ENCODE assay signal across 1 cellular context in the genomic region with DNA sequence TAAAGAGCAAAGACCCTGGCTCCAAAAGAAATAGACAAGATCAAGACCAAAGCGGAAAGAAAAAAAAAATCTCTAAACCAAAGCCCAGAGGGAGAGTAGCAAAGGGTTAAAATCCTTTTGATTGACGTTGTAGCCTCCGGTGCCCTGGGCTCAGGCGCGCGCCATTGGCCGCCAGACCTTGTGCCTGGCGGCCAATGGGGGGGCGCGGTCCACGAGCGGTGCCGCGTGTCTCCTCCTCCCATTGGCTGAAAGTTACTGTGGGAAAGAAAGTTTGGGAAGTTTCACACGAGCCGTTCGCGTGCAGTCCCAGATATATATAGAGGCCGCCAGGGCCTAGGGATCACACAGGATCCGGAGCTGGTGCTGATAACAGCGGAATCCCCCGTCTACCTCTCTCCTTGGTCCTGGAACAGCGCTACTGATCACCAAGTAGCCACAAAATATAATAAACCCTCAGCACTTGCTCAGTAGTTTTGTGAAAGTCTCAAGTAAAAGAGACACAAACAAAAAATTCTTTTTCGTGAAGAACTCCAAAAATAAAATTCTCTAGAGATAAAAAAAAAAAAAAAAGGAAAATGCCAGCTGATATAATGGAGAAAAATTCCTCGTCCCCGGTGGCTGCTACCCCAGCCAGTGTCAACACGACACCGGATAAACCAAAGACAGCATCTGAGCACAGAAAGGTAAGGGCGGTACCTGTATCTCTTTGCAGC.
TF ChIP-seq lines count a peak whose summit lies in the region.

A gene with protein sequence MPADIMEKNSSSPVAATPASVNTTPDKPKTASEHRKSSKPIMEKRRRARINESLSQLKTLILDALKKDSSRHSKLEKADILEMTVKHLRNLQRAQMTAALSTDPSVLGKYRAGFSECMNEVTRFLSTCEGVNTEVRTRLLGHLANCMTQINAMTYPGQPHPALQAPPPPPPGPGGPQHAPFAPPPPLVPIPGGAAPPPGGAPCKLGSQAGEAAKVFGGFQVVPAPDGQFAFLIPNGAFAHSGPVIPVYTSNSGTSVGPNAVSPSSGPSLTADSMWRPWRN (plus strand): TSS at position 343 of the 713 bp plus-strand sequence. CDS start 233 bp downstream, at position 576.

TF ChIP-seq in HepG2, 621 proteins besides CTCF, POLR2A, EP300 and RAD21 (continued from another document and continues in another):
- TF ChIP-seq, protein P1, sequence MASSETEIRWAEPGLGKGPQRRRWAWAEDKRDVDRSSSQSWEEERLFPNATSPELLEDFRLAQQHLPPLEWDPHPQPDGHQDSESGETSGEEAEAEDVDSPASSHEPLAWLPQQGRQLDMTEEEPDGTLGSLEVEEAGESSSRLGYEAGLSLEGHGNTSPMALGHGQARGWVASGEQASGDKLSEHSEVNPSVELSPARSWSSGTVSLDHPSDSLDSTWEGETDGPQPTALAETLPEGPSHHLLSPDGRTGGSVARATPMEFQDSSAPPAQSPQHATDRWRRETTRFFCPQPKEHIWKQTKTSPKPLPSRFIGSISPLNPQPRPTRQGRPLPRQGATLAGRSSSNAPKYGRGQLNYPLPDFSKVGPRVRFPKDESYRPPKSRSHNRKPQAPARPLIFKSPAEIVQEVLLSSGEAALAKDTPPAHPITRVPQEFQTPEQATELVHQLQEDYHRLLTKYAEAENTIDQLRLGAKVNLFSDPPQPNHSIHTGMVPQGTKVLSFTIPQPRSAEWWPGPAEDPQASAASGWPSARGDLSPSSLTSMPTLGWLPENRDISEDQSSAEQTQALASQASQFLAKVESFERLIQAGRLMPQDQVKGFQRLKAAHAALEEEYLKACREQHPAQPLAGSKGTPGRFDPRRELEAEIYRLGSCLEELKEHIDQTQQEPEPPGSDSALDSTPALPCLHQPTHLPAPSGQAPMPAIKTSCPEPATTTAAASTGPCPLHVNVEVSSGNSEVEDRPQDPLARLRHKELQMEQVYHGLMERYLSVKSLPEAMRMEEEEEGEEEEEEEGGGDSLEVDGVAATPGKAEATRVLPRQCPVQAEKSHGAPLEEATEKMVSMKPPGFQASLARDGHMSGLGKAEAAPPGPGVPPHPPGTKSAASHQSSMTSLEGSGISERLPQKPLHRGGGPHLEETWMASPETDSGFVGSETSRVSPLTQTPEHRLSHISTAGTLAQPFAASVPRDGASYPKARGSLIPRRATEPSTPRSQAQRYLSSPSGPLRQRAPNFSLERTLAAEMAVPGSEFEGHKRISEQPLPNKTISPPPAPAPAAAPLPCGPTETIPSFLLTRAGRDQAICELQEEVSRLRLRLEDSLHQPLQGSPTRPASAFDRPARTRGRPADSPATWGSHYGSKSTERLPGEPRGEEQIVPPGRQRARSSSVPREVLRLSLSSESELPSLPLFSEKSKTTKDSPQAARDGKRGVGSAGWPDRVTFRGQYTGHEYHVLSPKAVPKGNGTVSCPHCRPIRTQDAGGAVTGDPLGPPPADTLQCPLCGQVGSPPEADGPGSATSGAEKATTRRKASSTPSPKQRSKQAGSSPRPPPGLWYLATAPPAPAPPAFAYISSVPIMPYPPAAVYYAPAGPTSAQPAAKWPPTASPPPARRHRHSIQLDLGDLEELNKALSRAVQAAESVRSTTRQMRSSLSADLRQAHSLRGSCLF (CRISPR knock-in tag; IDR thresholded peaks at IDR 0.05; ENCODE audit: borderline replicate concordance) = peak; percentile 64; the same call in 1 of the 2 replicates
- TF ChIP-seq SRSF1 (optimal IDR thresholded peaks at IDR 0.05; ENCODE audit: low read depth, low read length) (peak; percentile 44), HOXA5 (CRISPR knock-in tag; IDR thresholded peaks at IDR 0.05) (peak; percentile 85; the same call in 1 of the 2 replicates), ZNF441 (CRISPR knock-in tag; IDR thresholded peaks at IDR 0.05; ENCODE audit: borderline replicate concordance) (peak; percentile 57; the same call in 1 of the 2 replicates), SP2 (CRISPR knock-in tag; IDR thresholded peaks at IDR 0.05) (peak; percentile 63; the same call in 1 of the 2 replicates), SAP130 (CRISPR knock-in tag; IDR thresholded peaks at IDR 0.05; ENCODE audit: low read depth) (peak; percentile 91), ZNF891 (CRISPR knock-in tag; IDR thresholded peaks at IDR 0.05) (peak; percentile 64; the same call in 1 of the 2 replicates), ZBTB7B (CRISPR knock-in tag; IDR thresholded peaks at IDR 0.05) (peak; percentile 82), HNF4A (CRISPR knock-in tag; IDR thresholded peaks at IDR 0.05) (peak; percentile 13; the same call in 1 of the 2 replicates), MAZ (IDR thresholded peaks at IDR 0.05; ENCODE audit: borderline replicate concordance, low read depth, low read length) (no peak), MAZ (CRISPR knock-in tag; IDR thresholded peaks at IDR 0.05; ENCODE audit: low read depth) (peak; percentile 28; the same call in 1 of the 2 replicates), ZNF777 (CRISPR knock-in tag; IDR thresholded peaks at IDR 0.05) (no peak; the same call in 1 of the 2 replicates), SP5 (CRISPR knock-in tag; IDR thresholded peaks at IDR 0.05; ENCODE audit: borderline replicate concordance, low read depth) (peak; percentile 60), RBAK (CRISPR knock-in tag; IDR thresholded peaks at IDR 0.05) (no peak), PHF8 (CRISPR knock-in tag; IDR thresholded peaks at IDR 0.05) (peak; percentile 42), LCORL (IDR thresholded peaks at IDR 0.05) (no peak), LCORL (CRISPR knock-in tag; IDR thresholded peaks at IDR 0.05) (peak; percentile 65), ATF7 (IDR thresholded peaks at IDR 0.05) (no peak), ATF7 (CRISPR knock-in tag; IDR thresholded peaks at IDR 0.05) (no peak), PPARG (CRISPR knock-in tag; conservative IDR thresholded peaks at IDR 0.05) (0 out of 2 replicates have a peak, but pooled peaks have one; percentile 40), AHR (CRISPR knock-in tag; IDR thresholded peaks at IDR 0.05) (peak; percentile 90; the same call in 1 of the 2 replicates)
- TF ChIP-seq, protein P2, sequence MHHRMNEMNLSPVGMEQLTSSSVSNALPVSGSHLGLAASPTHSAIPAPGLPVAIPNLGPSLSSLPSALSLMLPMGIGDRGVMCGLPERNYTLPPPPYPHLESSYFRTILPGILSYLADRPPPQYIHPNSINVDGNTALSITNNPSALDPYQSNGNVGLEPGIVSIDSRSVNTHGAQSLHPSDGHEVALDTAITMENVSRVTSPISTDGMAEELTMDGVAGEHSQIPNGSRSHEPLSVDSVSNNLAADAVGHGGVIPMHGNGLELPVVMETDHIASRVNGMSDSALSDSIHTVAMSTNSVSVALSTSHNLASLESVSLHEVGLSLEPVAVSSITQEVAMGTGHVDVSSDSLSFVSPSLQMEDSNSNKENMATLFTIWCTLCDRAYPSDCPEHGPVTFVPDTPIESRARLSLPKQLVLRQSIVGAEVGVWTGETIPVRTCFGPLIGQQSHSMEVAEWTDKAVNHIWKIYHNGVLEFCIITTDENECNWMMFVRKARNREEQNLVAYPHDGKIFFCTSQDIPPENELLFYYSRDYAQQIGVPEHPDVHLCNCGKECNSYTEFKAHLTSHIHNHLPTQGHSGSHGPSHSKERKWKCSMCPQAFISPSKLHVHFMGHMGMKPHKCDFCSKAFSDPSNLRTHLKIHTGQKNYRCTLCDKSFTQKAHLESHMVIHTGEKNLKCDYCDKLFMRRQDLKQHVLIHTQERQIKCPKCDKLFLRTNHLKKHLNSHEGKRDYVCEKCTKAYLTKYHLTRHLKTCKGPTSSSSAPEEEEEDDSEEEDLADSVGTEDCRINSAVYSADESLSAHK (CRISPR knock-in tag; IDR thresholded peaks at IDR 0.05; ENCODE audit: borderline replicate concordance) = no peak
- TF ChIP-seq, protein P3, sequence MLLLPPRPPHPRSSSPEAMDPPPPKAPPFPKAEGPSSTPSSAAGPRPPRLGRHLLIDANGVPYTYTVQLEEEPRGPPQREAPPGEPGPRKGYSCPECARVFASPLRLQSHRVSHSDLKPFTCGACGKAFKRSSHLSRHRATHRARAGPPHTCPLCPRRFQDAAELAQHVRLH (CRISPR knock-in tag; IDR thresholded peaks at IDR 0.05; ENCODE audit: borderline replicate concordance, low read depth) = peak; percentile 96
- TF ChIP-seq, protein P4, sequence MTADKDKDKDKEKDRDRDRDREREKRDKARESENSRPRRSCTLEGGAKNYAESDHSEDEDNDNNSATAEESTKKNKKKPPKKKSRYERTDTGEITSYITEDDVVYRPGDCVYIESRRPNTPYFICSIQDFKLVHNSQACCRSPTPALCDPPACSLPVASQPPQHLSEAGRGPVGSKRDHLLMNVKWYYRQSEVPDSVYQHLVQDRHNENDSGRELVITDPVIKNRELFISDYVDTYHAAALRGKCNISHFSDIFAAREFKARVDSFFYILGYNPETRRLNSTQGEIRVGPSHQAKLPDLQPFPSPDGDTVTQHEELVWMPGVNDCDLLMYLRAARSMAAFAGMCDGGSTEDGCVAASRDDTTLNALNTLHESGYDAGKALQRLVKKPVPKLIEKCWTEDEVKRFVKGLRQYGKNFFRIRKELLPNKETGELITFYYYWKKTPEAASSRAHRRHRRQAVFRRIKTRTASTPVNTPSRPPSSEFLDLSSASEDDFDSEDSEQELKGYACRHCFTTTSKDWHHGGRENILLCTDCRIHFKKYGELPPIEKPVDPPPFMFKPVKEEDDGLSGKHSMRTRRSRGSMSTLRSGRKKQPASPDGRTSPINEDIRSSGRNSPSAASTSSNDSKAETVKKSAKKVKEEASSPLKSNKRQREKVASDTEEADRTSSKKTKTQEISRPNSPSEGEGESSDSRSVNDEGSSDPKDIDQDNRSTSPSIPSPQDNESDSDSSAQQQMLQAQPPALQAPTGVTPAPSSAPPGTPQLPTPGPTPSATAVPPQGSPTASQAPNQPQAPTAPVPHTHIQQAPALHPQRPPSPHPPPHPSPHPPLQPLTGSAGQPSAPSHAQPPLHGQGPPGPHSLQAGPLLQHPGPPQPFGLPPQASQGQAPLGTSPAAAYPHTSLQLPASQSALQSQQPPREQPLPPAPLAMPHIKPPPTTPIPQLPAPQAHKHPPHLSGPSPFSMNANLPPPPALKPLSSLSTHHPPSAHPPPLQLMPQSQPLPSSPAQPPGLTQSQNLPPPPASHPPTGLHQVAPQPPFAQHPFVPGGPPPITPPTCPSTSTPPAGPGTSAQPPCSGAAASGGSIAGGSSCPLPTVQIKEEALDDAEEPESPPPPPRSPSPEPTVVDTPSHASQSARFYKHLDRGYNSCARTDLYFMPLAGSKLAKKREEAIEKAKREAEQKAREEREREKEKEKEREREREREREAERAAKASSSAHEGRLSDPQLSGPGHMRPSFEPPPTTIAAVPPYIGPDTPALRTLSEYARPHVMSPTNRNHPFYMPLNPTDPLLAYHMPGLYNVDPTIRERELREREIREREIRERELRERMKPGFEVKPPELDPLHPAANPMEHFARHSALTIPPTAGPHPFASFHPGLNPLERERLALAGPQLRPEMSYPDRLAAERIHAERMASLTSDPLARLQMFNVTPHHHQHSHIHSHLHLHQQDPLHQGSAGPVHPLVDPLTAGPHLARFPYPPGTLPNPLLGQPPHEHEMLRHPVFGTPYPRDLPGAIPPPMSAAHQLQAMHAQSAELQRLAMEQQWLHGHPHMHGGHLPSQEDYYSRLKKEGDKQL (CRISPR knock-in tag; IDR thresholded peaks at IDR 0.05; ENCODE audit: low read depth) = peak; percentile 57; the same call in 1 of the 2 replicates
- TF ChIP-seq, protein P5, sequence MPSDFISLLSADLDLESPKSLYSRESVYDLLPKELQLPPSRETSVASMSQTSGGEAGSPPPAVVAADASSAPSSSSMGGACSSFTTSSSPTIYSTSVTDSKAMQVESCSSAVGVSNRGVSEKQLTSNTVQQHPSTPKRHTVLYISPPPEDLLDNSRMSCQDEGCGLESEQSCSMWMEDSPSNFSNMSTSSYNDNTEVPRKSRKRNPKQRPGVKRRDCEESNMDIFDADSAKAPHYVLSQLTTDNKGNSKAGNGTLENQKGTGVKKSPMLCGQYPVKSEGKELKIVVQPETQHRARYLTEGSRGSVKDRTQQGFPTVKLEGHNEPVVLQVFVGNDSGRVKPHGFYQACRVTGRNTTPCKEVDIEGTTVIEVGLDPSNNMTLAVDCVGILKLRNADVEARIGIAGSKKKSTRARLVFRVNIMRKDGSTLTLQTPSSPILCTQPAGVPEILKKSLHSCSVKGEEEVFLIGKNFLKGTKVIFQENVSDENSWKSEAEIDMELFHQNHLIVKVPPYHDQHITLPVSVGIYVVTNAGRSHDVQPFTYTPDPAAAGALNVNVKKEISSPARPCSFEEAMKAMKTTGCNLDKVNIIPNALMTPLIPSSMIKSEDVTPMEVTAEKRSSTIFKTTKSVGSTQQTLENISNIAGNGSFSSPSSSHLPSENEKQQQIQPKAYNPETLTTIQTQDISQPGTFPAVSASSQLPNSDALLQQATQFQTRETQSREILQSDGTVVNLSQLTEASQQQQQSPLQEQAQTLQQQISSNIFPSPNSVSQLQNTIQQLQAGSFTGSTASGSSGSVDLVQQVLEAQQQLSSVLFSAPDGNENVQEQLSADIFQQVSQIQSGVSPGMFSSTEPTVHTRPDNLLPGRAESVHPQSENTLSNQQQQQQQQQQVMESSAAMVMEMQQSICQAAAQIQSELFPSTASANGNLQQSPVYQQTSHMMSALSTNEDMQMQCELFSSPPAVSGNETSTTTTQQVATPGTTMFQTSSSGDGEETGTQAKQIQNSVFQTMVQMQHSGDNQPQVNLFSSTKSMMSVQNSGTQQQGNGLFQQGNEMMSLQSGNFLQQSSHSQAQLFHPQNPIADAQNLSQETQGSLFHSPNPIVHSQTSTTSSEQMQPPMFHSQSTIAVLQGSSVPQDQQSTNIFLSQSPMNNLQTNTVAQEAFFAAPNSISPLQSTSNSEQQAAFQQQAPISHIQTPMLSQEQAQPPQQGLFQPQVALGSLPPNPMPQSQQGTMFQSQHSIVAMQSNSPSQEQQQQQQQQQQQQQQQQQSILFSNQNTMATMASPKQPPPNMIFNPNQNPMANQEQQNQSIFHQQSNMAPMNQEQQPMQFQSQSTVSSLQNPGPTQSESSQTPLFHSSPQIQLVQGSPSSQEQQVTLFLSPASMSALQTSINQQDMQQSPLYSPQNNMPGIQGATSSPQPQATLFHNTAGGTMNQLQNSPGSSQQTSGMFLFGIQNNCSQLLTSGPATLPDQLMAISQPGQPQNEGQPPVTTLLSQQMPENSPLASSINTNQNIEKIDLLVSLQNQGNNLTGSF (CRISPR knock-in tag; IDR thresholded peaks at IDR 0.05) = peak; percentile 86
- TF ChIP-seq, protein P6, sequence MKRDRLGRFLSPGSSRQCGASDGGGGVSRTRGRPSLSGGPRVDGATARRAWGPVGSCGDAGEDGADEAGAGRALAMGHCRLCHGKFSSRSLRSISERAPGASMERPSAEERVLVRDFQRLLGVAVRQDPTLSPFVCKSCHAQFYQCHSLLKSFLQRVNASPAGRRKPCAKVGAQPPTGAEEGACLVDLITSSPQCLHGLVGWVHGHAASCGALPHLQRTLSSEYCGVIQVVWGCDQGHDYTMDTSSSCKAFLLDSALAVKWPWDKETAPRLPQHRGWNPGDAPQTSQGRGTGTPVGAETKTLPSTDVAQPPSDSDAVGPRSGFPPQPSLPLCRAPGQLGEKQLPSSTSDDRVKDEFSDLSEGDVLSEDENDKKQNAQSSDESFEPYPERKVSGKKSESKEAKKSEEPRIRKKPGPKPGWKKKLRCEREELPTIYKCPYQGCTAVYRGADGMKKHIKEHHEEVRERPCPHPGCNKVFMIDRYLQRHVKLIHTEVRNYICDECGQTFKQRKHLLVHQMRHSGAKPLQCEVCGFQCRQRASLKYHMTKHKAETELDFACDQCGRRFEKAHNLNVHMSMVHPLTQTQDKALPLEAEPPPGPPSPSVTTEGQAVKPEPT (CRISPR knock-in tag; IDR thresholded peaks at IDR 0.05; ENCODE audit: low read depth) = 0 out of 2 replicates have a peak, but pooled peaks have one; percentile 45
